Comparison of ENCODE assay signal across 12 cellular contexts in genomic region chr14:100827751-100828447, GRCh38. TPM values are rescaled to one million over a fixed set of nuclear protein-coding genes. Genes with fewer than 3 reads are reported as not detected.
DNase-seq lines count a peak whose midpoint lies in the region; TF ChIP-seq lines count a peak whose summit lies in the region.
"Had no signal": no experiment of that assay in that cellular context is flagged by ENCODE, and none has a peak within 500 bp of the region (broad histone marks: within the 10 kb centered on the region; RNA-seq: fewer than 3 reads in every experiment).

No MANE protein-coding gene starts in this region.

- DNase-seq in BE2C (peak; percentile 87), NCI-H526 treated with DMSO at 0.1 percent for 48 hours (lab: John Stamatoyannopoulos, UW) (peak; percentile 2), erythroblast (lab: John Stamatoyannopoulos, UW) (peak; percentile 30 to 32), ovary (peak; percentile 48 to 80 (median 59)), inferior parietal cortex (ENCODE audit: extremely low spot score) (no peak), type B pancreatic cell (ENCODE audit: extremely low spot score, unreplicated experiment) (no peak), NOMO-1 treated with dmso at 0.1 percent for 144 hours (lab: John Stamatoyannopoulos, UW; ENCODE audit: unreplicated experiment) (no peak)
- no peak for DNase-seq in activated T-helper 2 cell treated with anti-CD3 and anti-CD28 coated beads, Interferon-gamma antibody, Interleukin-2, Interleukin-4, amounts not matched to agents 10 μg/mL and 5 μg/mL and 100 μg/mL, durations not matched to agents 14 hours and 24 hours and 36 hours (ENCODE audit: low spot score)
- DNase-seq: NCI-H1105 treated with DMSO at 0.1 percent for 48 hours; stimulated activated naive CD4-positive, alpha-beta T cell treated with Interleukin-2 at 50 U/mL for 16 hours had no signal

- H3K36me3 ChIP-seq in BE2C: peaks cover 53% of the 10 kb centered on the region
- H3K36me3 ChIP-seq in ovary: no peaks in the 10 kb centered on the region

- H3K4me1 ChIP-seq in BE2C: peaks cover 33% of the 10 kb centered on the region
- H3K4me1 ChIP-seq in ovary (ENCODE audit: insufficient read depth): peaks cover 2% of the 10 kb centered on the region

- H3K27me3 Mint-ChIP-seq in activated T-helper 2 cell treated with anti-CD3 and anti-CD28 coated beads, Interferon-gamma antibody, Interleukin-2, Interleukin-4, amounts not matched to agents 10 μg/mL and 5 μg/mL and 100 μg/mL, durations not matched to agents 14 hours and 24 hours and 36 hours (ENCODE audit: low read depth): peaks cover 27% of the 10 kb centered on the region
- H3K27me3 Mint-ChIP-seq in type B pancreatic cell: peaks cover 9% of the 10 kb centered on the region

- H3K4me1 Mint-ChIP-seq in activated T-helper 2 cell treated with anti-CD3 and anti-CD28 coated beads, Interferon-gamma antibody, Interleukin-2, Interleukin-4, amounts not matched to agents 10 μg/mL and 5 μg/mL and 100 μg/mL, durations not matched to agents 14 hours and 24 hours and 36 hours (ENCODE audit: low read depth): no peaks in the 10 kb centered on the region
- H3K4me1 Mint-ChIP-seq in type B pancreatic cell (ENCODE audit: unreplicated experiment): peaks cover 27% of the 10 kb centered on the region

- TF ChIP-seq CTCF in BE2C (IDR thresholded peaks at IDR 0.05; ENCODE audit: low read depth, low read length) (peak; percentile 72), ovary (IDR thresholded peaks at IDR 0.05) (peak; percentile 20 to 63 (median 50)), type B pancreatic cell (conservative IDR thresholded peaks at IDR 0.05) (no peak)

- no peak overlapping the region for H3K27ac Mint-ChIP-seq in activated T-helper 2 cell treated with anti-CD3 and anti-CD28 coated beads, Interferon-gamma antibody, Interleukin-2, Interleukin-4, amounts not matched to agents 10 μg/mL and 5 μg/mL and 100 μg/mL, durations not matched to agents 14 hours and 24 hours and 36 hours
- H3K27ac Mint-ChIP-seq in type B pancreatic cell: no peak overlapping the region

- H3K4me3 ChIP-seq in BE2C (ENCODE audit: low read depth, low read length) (peak overlapping the region; percentile 92), ovary (peak overlapping the region; percentile 49)

- no peak for TF ChIP-seq EP300 in ovary (IDR thresholded peaks at IDR 0.05)

- H3K36me3 Mint-ChIP-seq in activated T-helper 2 cell treated with anti-CD3 and anti-CD28 coated beads, Interferon-gamma antibody, Interleukin-2, Interleukin-4, amounts not matched to agents 10 μg/mL and 5 μg/mL and 100 μg/mL, durations not matched to agents 14 hours and 24 hours and 36 hours (ENCODE audit: low read depth): no peaks in the 10 kb centered on the region
- no peaks in the 10 kb centered on the region for H3K36me3 Mint-ChIP-seq in type B pancreatic cell

- peak overlapping the region in 1 of 2 donors; percentile 72 for H3K27ac ChIP-seq in ovary

- intact Hi-C loops in ovary (cut with DNase I): loop anchor here in 3 of 4 donors (5.0 to 10.0 kb wide), 5 partner anchors 121 to 443 kb away; no protein-coding TSS in a partner anchor
- intact Hi-C loops in activated T-helper 2 cell treated with anti-CD3 and anti-CD28 coated beads, Interferon-gamma antibody, Interleukin-2, Interleukin-4, amounts not matched to agents 10 μg/mL and 5 μg/mL and 100 μg/mL, durations not matched to agents 14 hours and 24 hours and 36 hours (cut with micrococcal nuclease): no loop called here

- H3K27me3 ChIP-seq in BE2C (no peaks in the 10 kb centered on the region), ovary (no peaks in the 10 kb centered on the region)

- peaks cover 5% of the 10 kb centered on the region for H3K9me3 Mint-ChIP-seq in activated T-helper 2 cell treated with anti-CD3 and anti-CD28 coated beads, Interferon-gamma antibody, Interleukin-2, Interleukin-4, amounts not matched to agents 10 μg/mL and 5 μg/mL and 100 μg/mL, durations not matched to agents 14 hours and 24 hours and 36 hours
- no peaks in the 10 kb centered on the region for H3K9me3 Mint-ChIP-seq in type B pancreatic cell

- H3K9me3 ChIP-seq in BE2C: no peaks in the 10 kb centered on the region
- no peaks in the 10 kb centered on the region for H3K9me3 ChIP-seq in ovary

- no peak overlapping the region for H3K4me3 Mint-ChIP-seq in activated T-helper 2 cell treated with anti-CD3 and anti-CD28 coated beads, Interferon-gamma antibody, Interleukin-2, Interleukin-4, amounts not matched to agents 10 μg/mL and 5 μg/mL and 100 μg/mL, durations not matched to agents 14 hours and 24 hours and 36 hours (ENCODE audit: low read depth)
- no peak overlapping the region for H3K4me3 Mint-ChIP-seq in type B pancreatic cell
- H3K4me3 Mint-ChIP-seq: central memory CD8-positive, alpha-beta T cell; nephron had no signal

- WGBS in ovary, 3 donors: 44 to 65% (median 56%) methylated on average over 38 to 43 of the region's 43 CpGs

- TF ChIP-seq POLR2A in erythroblast (IDR thresholded peaks at IDR 0.05; ENCODE audit: low read length) (no peak), ovary (IDR thresholded peaks at IDR 0.05) (no peak)

RNA-seq across cellular contexts. Expression of gene MEG3, which starts 2.0 kb away (rescaled TPM):
- polyA plus RNA-seq in BE2C (2012; ENCODE audit: insufficient read depth, insufficient read length, low read depth): 610 TPM
- total RNA-seq in ovary: 1,000 to 10,000 TPM in 3 of 7 donors, 100 to 1,000 TPM in 4; 186 to 1,950 (median 421) TPM
- 100 to 1,000 TPM; 196 to 293 TPM for polyA plus RNA-seq in ovary
- not detected in 2 replicates for total RNA-seq in activated T-helper 2 cell treated with anti-CD3 and anti-CD28 coated beads, Interferon-gamma antibody, Interleukin-2, Interleukin-4, amounts not matched to agents 10 μg/mL and 5 μg/mL and 100 μg/mL, durations not matched to agents 14 hours and 24 hours and 36 hours
- total RNA-seq in type B pancreatic cell (ENCODE audit: low replicate concordance): 0.68 and 0.74 TPM in 2 replicates

Comparison
In these comparisons a context has a peak if more than half of its experiments do, and no peak if none do; other contexts are left out.
1. DNase-seq: peak in BE2C (single experiment), NCI-H526 treated with DMSO at 0.1 percent for 48 hours (single experiment), erythroblast (2 of 2) and ovary (5 of 5); none in inferior parietal cortex (single experiment), activated T-helper 2 cell treated with anti-CD3 and anti-CD28 coated beads, Interferon-gamma antibody, Interleukin-2, Interleukin-4, amounts not matched to agents 10 μg/mL and 5 μg/mL and 100 μg/mL, durations not matched to agents 14 hours and 24 hours and 36 hours (single experiment), type B pancreatic cell (single experiment) and NOMO-1 treated with dmso at 0.1 percent for 144 hours (single experiment).
2. RNA of gene MEG3, which starts 2.0 kb away (total RNA-seq): 186 to 1,950 TPM in ovary; 0.68 to 0.74 TPM in type B pancreatic cell and not detected in activated T-helper 2 cell treated with anti-CD3 and anti-CD28 coated beads, Interferon-gamma antibody, Interleukin-2, Interleukin-4, amounts not matched to agents 10 μg/mL and 5 μg/mL and 100 μg/mL, durations not matched to agents 14 hours and 24 hours and 36 hours; every median in the first group is over 100 times any median in the second.